In the genomic region with DNA sequence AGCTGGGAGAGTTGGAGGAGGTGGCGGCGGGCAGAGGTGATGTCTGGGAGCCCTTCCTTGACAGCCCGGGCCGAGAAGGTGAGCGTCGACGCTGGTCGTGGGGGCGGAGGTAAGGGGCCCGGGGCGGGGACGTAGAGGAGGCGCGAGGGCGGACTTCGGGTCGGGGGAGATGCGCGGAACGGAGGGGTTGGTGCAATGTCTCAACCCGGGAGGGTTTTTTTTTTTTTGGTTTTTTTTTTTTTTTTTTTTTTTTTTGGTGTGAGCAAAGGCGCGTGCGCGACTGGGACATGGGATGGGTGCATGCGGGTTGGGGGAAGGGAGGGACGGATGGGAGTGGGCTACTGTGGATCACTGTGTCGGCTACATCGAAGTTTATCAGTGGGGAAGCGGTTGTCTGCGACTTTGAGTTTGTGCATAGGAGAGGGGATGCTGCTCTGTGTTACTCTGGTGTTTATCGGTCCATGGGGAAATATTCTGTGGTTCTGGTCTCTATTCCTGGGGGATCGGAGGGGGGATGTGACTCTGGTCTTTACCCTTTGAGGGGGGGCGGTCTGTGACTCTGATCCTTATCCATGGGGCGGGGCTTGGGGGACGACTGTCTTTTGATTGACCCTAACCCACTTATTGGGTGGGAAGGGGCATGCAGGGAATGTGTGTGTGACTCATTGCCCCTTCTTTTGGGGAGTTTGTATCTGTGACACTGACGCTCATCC, we compare ENCODE assay signal across 1 cellular context.
A peak's percentile ranks its signal among the peaks of the same experiment; 100 is the strongest.
TF ChIP-seq lines count a peak whose summit lies in the region.

No MANE protein-coding gene starts in this region.

TF ChIP-seq in K562, 482 proteins besides CTCF, POLR2A, EP300 and RAD21 (continued from another document):
- TF ChIP-seq, protein P1, sequence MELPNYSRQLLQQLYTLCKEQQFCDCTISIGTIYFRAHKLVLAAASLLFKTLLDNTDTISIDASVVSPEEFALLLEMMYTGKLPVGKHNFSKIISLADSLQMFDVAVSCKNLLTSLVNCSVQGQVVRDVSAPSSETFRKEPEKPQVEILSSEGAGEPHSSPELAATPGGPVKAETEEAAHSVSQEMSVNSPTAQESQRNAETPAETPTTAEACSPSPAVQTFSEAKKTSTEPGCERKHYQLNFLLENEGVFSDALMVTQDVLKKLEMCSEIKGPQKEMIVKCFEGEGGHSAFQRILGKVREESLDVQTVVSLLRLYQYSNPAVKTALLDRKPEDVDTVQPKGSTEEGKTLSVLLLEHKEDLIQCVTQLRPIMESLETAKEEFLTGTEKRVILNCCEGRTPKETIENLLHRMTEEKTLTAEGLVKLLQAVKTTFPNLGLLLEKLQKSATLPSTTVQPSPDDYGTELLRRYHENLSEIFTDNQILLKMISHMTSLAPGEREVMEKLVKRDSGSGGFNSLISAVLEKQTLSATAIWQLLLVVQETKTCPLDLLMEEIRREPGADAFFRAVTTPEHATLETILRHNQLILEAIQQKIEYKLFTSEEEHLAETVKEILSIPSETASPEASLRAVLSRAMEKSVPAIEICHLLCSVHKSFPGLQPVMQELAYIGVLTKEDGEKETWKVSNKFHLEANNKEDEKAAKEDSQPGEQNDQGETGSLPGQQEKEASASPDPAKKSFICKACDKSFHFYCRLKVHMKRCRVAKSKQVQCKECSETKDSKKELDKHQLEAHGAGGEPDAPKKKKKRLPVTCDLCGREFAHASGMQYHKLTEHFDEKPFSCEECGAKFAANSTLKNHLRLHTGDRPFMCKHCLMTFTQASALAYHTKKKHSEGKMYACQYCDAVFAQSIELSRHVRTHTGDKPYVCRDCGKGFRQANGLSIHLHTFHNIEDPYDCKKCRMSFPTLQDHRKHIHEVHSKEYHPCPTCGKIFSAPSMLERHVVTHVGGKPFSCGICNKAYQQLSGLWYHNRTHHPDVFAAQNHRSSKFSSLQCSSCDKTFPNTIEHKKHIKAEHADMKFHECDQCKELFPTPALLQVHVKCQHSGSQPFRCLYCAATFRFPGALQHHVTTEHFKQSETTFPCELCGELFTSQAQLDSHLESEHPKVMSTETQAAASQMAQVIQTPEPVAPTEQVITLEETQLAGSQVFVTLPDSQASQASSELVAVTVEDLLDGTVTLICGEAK (IDR thresholded peaks at IDR 0.05), result no peak
- TF ChIP-seq, protein P1 (CRISPR knock-in tag; IDR thresholded peaks at IDR 0.05), result no peak
- no peak for TF ChIP-seq ZNF668 (CRISPR knock-in tag; IDR thresholded peaks at IDR 0.05)
- TF ChIP-seq EP400 (IDR thresholded peaks at IDR 0.05), result peak; percentile 84
- TF ChIP-seq, protein P2, sequence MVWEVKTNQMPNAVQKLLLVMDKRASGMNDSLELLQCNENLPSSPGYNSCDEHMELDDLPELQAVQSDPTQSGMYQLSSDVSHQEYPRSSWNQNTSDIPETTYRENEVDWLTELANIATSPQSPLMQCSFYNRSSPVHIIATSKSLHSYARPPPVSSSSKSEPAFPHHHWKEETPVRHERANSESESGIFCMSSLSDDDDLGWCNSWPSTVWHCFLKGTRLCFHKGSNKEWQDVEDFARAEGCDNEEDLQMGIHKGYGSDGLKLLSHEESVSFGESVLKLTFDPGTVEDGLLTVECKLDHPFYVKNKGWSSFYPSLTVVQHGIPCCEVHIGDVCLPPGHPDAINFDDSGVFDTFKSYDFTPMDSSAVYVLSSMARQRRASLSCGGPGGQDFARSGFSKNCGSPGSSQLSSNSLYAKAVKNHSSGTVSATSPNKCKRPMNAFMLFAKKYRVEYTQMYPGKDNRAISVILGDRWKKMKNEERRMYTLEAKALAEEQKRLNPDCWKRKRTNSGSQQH (CRISPR knock-in tag; IDR thresholded peaks at IDR 0.05), result no peak
- no peak for TF ChIP-seq ZNF140 (CRISPR knock-in tag; IDR thresholded peaks at IDR 0.05)
- peak; percentile 6; the same call in 1 of the 2 replicates for TF ChIP-seq POLR2G (IDR thresholded peaks at IDR 0.05; ENCODE audit: low read depth, low read length)
- no peak for TF ChIP-seq ESRRB (CRISPR knock-in tag; IDR thresholded peaks at IDR 0.05; ENCODE audit: borderline replicate concordance)
- TF ChIP-seq RHOXF2B (CRISPR knock-in tag; conservative IDR thresholded peaks at IDR 0.05), result no peak
- TF ChIP-seq TAF9B (IDR thresholded peaks at IDR 0.05; ENCODE audit: partially characterized antibody), result peak; percentile 5
- TF ChIP-seq RBFOX2 (IDR thresholded peaks at IDR 0.05; ENCODE audit: low read depth, low read length), result 0 out of 2 replicates have a peak, but pooled peaks have one; percentile 8
- TF ChIP-seq NFIX (CRISPR knock-in tag; IDR thresholded peaks at IDR 0.05; ENCODE audit: low read depth), result no peak
- TF ChIP-seq, protein P3, sequence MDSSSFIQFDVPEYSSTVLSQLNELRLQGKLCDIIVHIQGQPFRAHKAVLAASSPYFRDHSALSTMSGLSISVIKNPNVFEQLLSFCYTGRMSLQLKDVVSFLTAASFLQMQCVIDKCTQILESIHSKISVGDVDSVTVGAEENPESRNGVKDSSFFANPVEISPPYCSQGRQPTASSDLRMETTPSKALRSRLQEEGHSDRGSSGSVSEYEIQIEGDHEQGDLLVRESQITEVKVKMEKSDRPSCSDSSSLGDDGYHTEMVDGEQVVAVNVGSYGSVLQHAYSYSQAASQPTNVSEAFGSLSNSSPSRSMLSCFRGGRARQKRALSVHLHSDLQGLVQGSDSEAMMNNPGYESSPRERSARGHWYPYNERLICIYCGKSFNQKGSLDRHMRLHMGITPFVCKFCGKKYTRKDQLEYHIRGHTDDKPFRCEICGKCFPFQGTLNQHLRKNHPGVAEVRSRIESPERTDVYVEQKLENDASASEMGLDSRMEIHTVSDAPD (CRISPR knock-in tag; IDR thresholded peaks at IDR 0.05), result no peak
- TF ChIP-seq NEUROD1 (IDR thresholded peaks at IDR 0.05; ENCODE audit: borderline replicate concordance, low read depth, low read length, partially characterized antibody), result peak; percentile 0
- TF ChIP-seq, protein P4, sequence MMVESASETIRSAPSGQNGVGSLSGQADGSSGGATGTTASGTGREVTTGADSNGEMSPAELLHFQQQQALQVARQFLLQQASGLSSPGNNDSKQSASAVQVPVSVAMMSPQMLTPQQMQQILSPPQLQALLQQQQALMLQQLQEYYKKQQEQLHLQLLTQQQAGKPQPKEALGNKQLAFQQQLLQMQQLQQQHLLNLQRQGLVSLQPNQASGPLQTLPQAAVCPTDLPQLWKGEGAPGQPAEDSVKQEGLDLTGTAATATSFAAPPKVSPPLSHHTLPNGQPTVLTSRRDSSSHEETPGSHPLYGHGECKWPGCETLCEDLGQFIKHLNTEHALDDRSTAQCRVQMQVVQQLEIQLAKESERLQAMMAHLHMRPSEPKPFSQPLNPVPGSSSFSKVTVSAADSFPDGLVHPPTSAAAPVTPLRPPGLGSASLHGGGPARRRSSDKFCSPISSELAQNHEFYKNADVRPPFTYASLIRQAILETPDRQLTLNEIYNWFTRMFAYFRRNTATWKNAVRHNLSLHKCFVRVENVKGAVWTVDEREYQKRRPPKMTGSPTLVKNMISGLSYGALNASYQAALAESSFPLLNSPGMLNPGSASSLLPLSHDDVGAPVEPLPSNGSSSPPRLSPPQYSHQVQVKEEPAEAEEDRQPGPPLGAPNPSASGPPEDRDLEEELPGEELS (CRISPR knock-in tag; IDR thresholded peaks at IDR 0.05; ENCODE audit: borderline replicate concordance), result no peak
- TF ChIP-seq SUPT5H (IDR thresholded peaks at IDR 0.05), result no peak; the same call in 1 of the 2 replicates
- TF ChIP-seq NFE2 (IDR thresholded peaks at IDR 0.05; ENCODE audit: low read depth), result no peak
- TF ChIP-seq NFRKB (IDR thresholded peaks at IDR 0.05; ENCODE audit: low read depth), result 0 out of 2 replicates have a peak, but pooled peaks have one; percentile 71
- no peak for TF ChIP-seq HDAC8 (tag; IDR thresholded peaks at IDR 0.05)
- no peak for TF ChIP-seq ZNF79 (CRISPR knock-in tag; IDR thresholded peaks at IDR 0.05; ENCODE audit: low read depth)
